In the genomic region with DNA sequence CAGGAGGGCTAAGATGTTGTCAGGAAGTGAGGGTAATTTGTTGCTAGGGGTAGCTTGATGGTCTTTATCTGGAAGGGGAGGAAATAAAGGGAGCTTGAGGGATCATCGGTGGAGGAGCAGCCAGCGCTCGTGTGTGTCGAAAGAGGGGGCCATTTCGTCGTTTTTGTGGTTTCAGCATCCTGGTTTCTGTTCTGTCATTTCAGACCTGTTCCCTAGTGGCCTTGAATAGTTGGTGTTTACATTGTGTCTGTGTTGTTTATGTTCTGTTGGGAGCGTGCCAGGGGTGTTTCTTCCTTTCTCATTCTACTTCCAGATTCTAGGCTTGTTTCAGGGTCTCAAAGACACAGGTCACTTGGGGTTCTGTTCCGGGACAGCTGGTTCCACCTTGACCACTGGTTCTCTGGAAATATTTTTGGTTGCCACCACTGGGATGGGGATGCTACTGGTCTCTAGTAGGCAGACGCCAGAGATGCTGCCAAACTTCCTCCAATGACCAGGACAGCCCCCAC, we compare ENCODE assay signal across 9 cellular contexts.
DNase-seq lines count a peak whose midpoint lies in the region; ATAC-seq, FAIRE-seq and TF ChIP-seq lines count a peak whose summit lies in the region.
"Had no signal": no experiment of that assay in that cellular context is flagged by ENCODE, and none has a peak within 500 bp of the region (broad histone marks: within the 10 kb centered on the region; RNA-seq: fewer than 3 reads in every experiment).

No MANE protein-coding gene starts in this region.

- no peaks in the 10 kb centered on the region for H3F3A ChIP-seq in Loucy (ENCODE audit: low read depth)

- H3K4me1 ChIP-seq in Loucy (ENCODE audit: insufficient read depth, low read length, poor library complexity, severe bottlenecking) (no peaks in the 10 kb centered on the region), K562 (replicated peaks in 1 of 2; ENCODE audit: control insufficient read depth in 2 of 2, insufficient read depth in 2 of 2, low read length in 2 of 2) (no peaks in the 10 kb centered on the region)

- H2AFZ ChIP-seq in Loucy (ENCODE audit: low read length) = no peak overlapping the region
- no peak overlapping the region for H2AFZ ChIP-seq in K562 (ENCODE audit: low read depth, low read length)

- H3K9ac ChIP-seq in Loucy (ENCODE audit: low read depth, low read length, poor library complexity, severe bottlenecking) = no peak overlapping the region
- H3K9ac ChIP-seq in K562 (ENCODE audit: insufficient read depth in 1 of 2, low read depth in 2 of 2, low read length in 2 of 2) = no peak overlapping the region

- TF ChIP-seq EP300 in K562 (IDR thresholded peaks at IDR 0.05; ENCODE audit: low read length) = no peak

- H3K9me2 ChIP-seq in Loucy (replicated peaks; ENCODE audit: low read depth, low read length) = no peaks in the 10 kb centered on the region

- TF ChIP-seq POLR2A in K562 (conservative IDR thresholded peaks at IDR 0.05) = no peak

- no peaks in the 10 kb centered on the region for H3K9me1 ChIP-seq in K562 (ENCODE audit: control insufficient read depth, insufficient read depth, low read length)

- in situ Hi-C loops in K562 (cut with MboI) = no loop called here

- no peaks in the 10 kb centered on the region for H3K27me3 ChIP-seq in Loucy (ENCODE audit: insufficient read depth, low read length, poor library complexity, severe bottlenecking)
- no peaks in the 10 kb centered on the region for H3K27me3 ChIP-seq in K562 (ENCODE audit: control insufficient read depth in 2 of 2, insufficient read depth in 2 of 2, low read length in 2 of 2)
- H3K27me3 ChIP-seq: neutrophil had no signal

- H3K36me3 ChIP-seq in Loucy (ENCODE audit: insufficient read depth, low read length) (no peaks in the 10 kb centered on the region), K562 (ENCODE audit: control insufficient read depth, insufficient read depth, low read length) (no peaks in the 10 kb centered on the region)
- H3K36me3 ChIP-seq: neutrophil had no signal

- H3K4me2 ChIP-seq in Loucy (ENCODE audit: low read depth, low read length, poor library complexity, severe bottlenecking) (no peak overlapping the region), K562 (ENCODE audit: insufficient read depth, low read length) (no peak overlapping the region)

- peak; percentile 40 for TF ChIP-seq CTCF in Loucy (conservative IDR thresholded peaks at IDR 0.05; ENCODE audit: low read length)
- peak; percentile 27 to 51 (median 33); a peak in 4 of 6 replicates for TF ChIP-seq CTCF in K562 (IDR thresholded peaks at IDR 0.05 in 2 of 3, conservative IDR thresholded peaks at IDR 0.05 in 1 of 3; ENCODE audit: insufficient read depth in 2 of 3, low read depth in 1 of 3, low read length in 3 of 3)
- TF ChIP-seq CTCF in Calu3 (IDR thresholded peaks at IDR 0.05; ENCODE audit: unreplicated experiment) = no peak

- H3K4me1 Mint-ChIP-seq in natural killer cell treated with Interleukin-12 subunit alpha and Interleukin-12 subunit beta and Interleukin-15 and Interleukin-18, amount 100 ng/mL, for 72 hours (ENCODE audit: low read depth in 2 of 2) = peaks cover 0 to 7% of the 10 kb centered on the region in 2 donors
- no peaks in the 10 kb centered on the region for H3K4me1 Mint-ChIP-seq in Calu3 (ENCODE audit: low read depth, unreplicated experiment)

- no peaks in the 10 kb centered on the region for H3K9me3 ChIP-seq in Loucy (ENCODE audit: insufficient read depth, low read depth, low read length)
- H3K9me3 ChIP-seq in K562 (replicated peaks; ENCODE audit: control insufficient read depth, insufficient read depth, low read depth, low read length) = no peaks in the 10 kb centered on the region
- H3K9me3 ChIP-seq: neutrophil had no signal

- CTCF ChIA-PET in K562 (lab: Yijun Ruan, JAX; ENCODE audit: low intra/inter-chr PET ratio) (interaction anchor here (1.2 kb wide), 1 partner anchor 92 kb away, joined by 3 read pairs; no protein-coding TSS in a partner anchor), Calu3 (lab: Charles Lee) (no interaction called here)

- no peak for DNase-seq in Right ventricle myocardium inferior (ENCODE audit: missing footprints)
- DNase-seq in cardiac septum (ENCODE audit: low spot score) = no peak
- peak in 2 of 4 experiments; percentile 8 to 12 for DNase-seq in K562 (ENCODE audit: extremely low read depth in 1 of 4, low spot score in 3 of 4)
- no peak for DNase-seq in natural killer cell treated with Interleukin-12 subunit alpha and Interleukin-12 subunit beta and Interleukin-15 and Interleukin-18, amount 100 ng/mL, for 72 hours (ENCODE audit: low spot score)
- no peak for DNase-seq in DMS53 treated with DMSO at 0.1 percent for 48 hours (lab: John Stamatoyannopoulos, UW; ENCODE audit: unreplicated experiment)
- DNase-seq in RCC 7860 (ENCODE audit: low spot score) = no peak
- no peak for DNase-seq in Calu3

- H3K9me3 Mint-ChIP-seq in natural killer cell treated with Interleukin-12 subunit alpha and Interleukin-12 subunit beta and Interleukin-15 and Interleukin-18, amount 100 ng/mL, for 72 hours = no peaks in the 10 kb centered on the region
- H3K9me3 Mint-ChIP-seq in Calu3 (ENCODE audit: low read depth, unreplicated experiment) = no peaks in the 10 kb centered on the region

- BruUV-seq in K562 (replicated peaks; lab: Mats Ljungman, UMichigan) (no TSS peak), Calu3 (replicated peaks; lab: Mats Ljungman, UMichigan) (no TSS peak)

- H3K4me3 ChIP-seq in Loucy (ENCODE audit: low read length, poor library complexity, severe bottlenecking) (no peak overlapping the region), K562 (no peak overlapping the region)

- FAIRE-seq in K562 (lab: Jason Lieb, UNC) (no peak), RCC 7860 (lab: Jason Lieb, UNC) (no peak)

- ATAC-seq in Right ventricle myocardium inferior (peak; percentile 51), K562 (no peak)
- ATAC-seq in natural killer cell treated with Interleukin-12 subunit alpha and Interleukin-12 subunit beta and Interleukin-15 and Interleukin-18, amount 100 ng/mL, for 72 hours = peak; percentile 36 to 51

- H3K27ac ChIP-seq in K562 (ENCODE audit: extremely low read depth, low read depth, low read length) = no peak overlapping the region
- H3K27ac ChIP-seq: neutrophil had no signal

- H3K79me2 ChIP-seq in Loucy (ENCODE audit: insufficient read depth, low read length) = no peaks in the 10 kb centered on the region
- no peaks in the 10 kb centered on the region for H3K79me2 ChIP-seq in K562 (ENCODE audit: control insufficient read depth, insufficient read depth, low read length)

- peak; percentile 11 to 38; a peak in 2 of 4 replicates for TF ChIP-seq RAD21 in K562 (CRISPR knock-in tag; conservative IDR thresholded peaks at IDR 0.05 in 1 of 2, IDR thresholded peaks at IDR 0.05 in 1 of 2)

- H3K4me3 Mint-ChIP-seq in natural killer cell treated with Interleukin-12 subunit alpha and Interleukin-12 subunit beta and Interleukin-15 and Interleukin-18, amount 100 ng/mL, for 72 hours = no peak overlapping the region
- no peak overlapping the region for H3K4me3 Mint-ChIP-seq in Calu3 (ENCODE audit: low read depth, unreplicated experiment)

- POLR2A ChIA-PET in K562 (lab: Yijun Ruan, JAX) = interaction anchor here (0.6 to 0.7 kb wide), 2 partner anchors 378 to 1029 kb away, joined by 3 read pairs; no protein-coding TSS in a partner anchor

- H3K36me3 Mint-ChIP-seq in natural killer cell treated with Interleukin-12 subunit alpha and Interleukin-12 subunit beta and Interleukin-15 and Interleukin-18, amount 100 ng/mL, for 72 hours = peaks cover 5% of the 10 kb centered on the region
- no peaks in the 10 kb centered on the region for H3K36me3 Mint-ChIP-seq in Calu3 (ENCODE audit: insufficient read depth, unreplicated experiment)

- H3K27ac Mint-ChIP-seq in natural killer cell treated with Interleukin-12 subunit alpha and Interleukin-12 subunit beta and Interleukin-15 and Interleukin-18, amount 100 ng/mL, for 72 hours = no peak overlapping the region
- no peak overlapping the region for H3K27ac Mint-ChIP-seq in Calu3 (ENCODE audit: unreplicated experiment)

- peaks cover 0 to 14% of the 10 kb centered on the region in 2 donors for H3K27me3 Mint-ChIP-seq in natural killer cell treated with Interleukin-12 subunit alpha and Interleukin-12 subunit beta and Interleukin-15 and Interleukin-18, amount 100 ng/mL, for 72 hours
- H3K27me3 Mint-ChIP-seq in Calu3 (ENCODE audit: unreplicated experiment) = no peaks in the 10 kb centered on the region

- 2% methylated on average over 8 of the region's 9 CpGs for WGBS in K562 (ENCODE audit: insufficient coverage, low coverage, missing lambda C conversion rate)

- intact Hi-C loops in Right ventricle myocardium inferior (cut with DNase I) = no loop called here
- intact Hi-C loops in cardiac septum (cut with DNase I) = no loop called here
- intact Hi-C loops in K562 (cut with micrococcal nuclease) = loop anchor here (10.0 kb wide), 1 partner anchor 92 kb away; no protein-coding TSS in a partner anchor
- intact Hi-C loops in Calu3 (cut with micrococcal nuclease; ENCODE audit: unreplicated experiment) = no loop called here

- no peaks in the 10 kb centered on the region for H4K20me1 ChIP-seq in Loucy (ENCODE audit: insufficient read depth, low read length, poor library complexity, severe bottlenecking)
- H4K20me1 ChIP-seq in K562 (replicated peaks; ENCODE audit: control insufficient read depth, insufficient read depth, low read length) = no peaks in the 10 kb centered on the region

TF ChIP-seq in K562, 482 proteins besides CTCF, POLR2A, EP300 and RAD21:
- TF ChIP-seq HDAC8 (tag; IDR thresholded peaks at IDR 0.05) = no peak
- TF ChIP-seq MEIS2 (IDR thresholded peaks at IDR 0.05; ENCODE audit: partially characterized antibody) = peak; percentile 28
- 0 out of 2 replicates have a peak, but pooled peaks have one; percentile 23 for TF ChIP-seq NFIC (IDR thresholded peaks at IDR 0.05)
